In genomic region chr4:113434247-113434587, GRCh38 we compare ENCODE assay signal across 18 cellular contexts.
DNase-seq lines count a peak whose midpoint lies in the region; TF ChIP-seq lines count a peak whose summit lies in the region.
"Had no signal": no experiment of that assay in that cellular context is flagged by ENCODE, and none has a peak within 500 bp of the region (broad histone marks: within the 10 kb centered on the region; RNA-seq: fewer than 3 reads in every experiment).

No MANE protein-coding gene starts in this region.

- in situ Hi-C loops in brain microvascular endothelial cell (cut with HindIII; ENCODE audit: low pct_ligation_motif_present, low sequenced_read_pairs): no loop called here

- no peak for TF ChIP-seq CTCF in brain microvascular endothelial cell (IDR thresholded peaks at IDR 0.05; ENCODE audit: low read depth, low read length, missing control alignments)
- no peak for TF ChIP-seq CTCF in GM20000 (IDR thresholded peaks at IDR 0.05; ENCODE audit: extremely low read depth, missing control alignments)

- no peaks in the 10 kb centered on the region for H3K36me3 ChIP-seq in brain microvascular endothelial cell (replicated peaks)
- H3K36me3 ChIP-seq: gastroesophageal sphincter, WERI-Rb-1 had no signal

- peak; percentile 30 for DNase-seq in A172 (ENCODE audit: low spot score)
- peak; percentile 82 for DNase-seq in HS-27A (ENCODE audit: low read depth)
- no peak for DNase-seq in brain microvascular endothelial cell
- DNase-seq in kidney glomerular epithelial cell (lab: John Stamatoyannopoulos, UW): peak; percentile 68
- no peak for DNase-seq in HPDE6-E6E7 (ENCODE audit: extremely low spot score)
- DNase-seq in T-helper 2 cell: no peak
- no peak for DNase-seq in GM20000 (ENCODE audit: low spot score)
- no peak for DNase-seq in middle frontal gyrus (ENCODE audit: extremely low spot score, low spot score)
- DNase-seq: activated gamma-delta T cell treated with Interleukin-2 at 50 U/mL for 16 hours; CD8-positive, alpha-beta T cell; H7; MV-4-11; NCI-H2029 treated with DMSO at 0.1 percent for 48 hours; NCI-H526 treated with DMSO at 0.1 percent for 48 hours; stimulated activated naive B cell treated with anti-CD40 and anti-IgM and Interleukin-4, amounts not matched to agents 10 μg/mL and 1 μg/mL and 100 μg/mL, for 72 hours; WERI-Rb-1 had no signal

- no peaks in the 10 kb centered on the region for H3K27me3 ChIP-seq in brain microvascular endothelial cell (replicated peaks)
- H3K27me3 ChIP-seq: gastroesophageal sphincter had no signal

- peak overlapping the region; percentile 16 for H3K27ac ChIP-seq in brain microvascular endothelial cell
- H3K27ac ChIP-seq: gastroesophageal sphincter, WERI-Rb-1 had no signal

- H3K4me3 ChIP-seq in brain microvascular endothelial cell (ENCODE audit: low read depth, low read length): no peak overlapping the region
- H3K4me3 ChIP-seq: gastroesophageal sphincter, smooth muscle cell had no signal

Comparison
In these comparisons a context has a peak if more than half of its experiments do, and no peak if none do; other contexts are left out.
1. DNase-seq: peak in A172 (single experiment), HS-27A (single experiment) and kidney glomerular epithelial cell (single experiment); none in brain microvascular endothelial cell (single experiment), HPDE6-E6E7 (single experiment), T-helper 2 cell (0 of 5), GM20000 (single experiment) and middle frontal gyrus (single experiment).